ENCODE assay signal across 31 cellular contexts in genomic region chr6:157675859-157676640, GRCh38.
"Had no signal": no experiment of that assay in that cellular context is flagged by ENCODE, and none has a peak within 500 bp of the region (broad histone marks: within the 10 kb centered on the region; RNA-seq: fewer than 3 reads in every experiment).

No MANE protein-coding gene starts in this region.

- H3K4me3 ChIP-seq: colonic mucosa, gastrocnemius medialis, psoas muscle, smooth muscle cell, thyroid gland, upper lobe of left lung had no signal

- H3K9me3 ChIP-seq: colonic mucosa, gastrocnemius medialis, psoas muscle, thyroid gland, upper lobe of left lung had no signal

- FAIRE-seq: bronchial epithelial cell, endometrium, keratinocyte had no signal

- H3K4me1 ChIP-seq: colonic mucosa, gastrocnemius medialis, parathyroid adenoma, psoas muscle, thyroid gland, upper lobe of left lung had no signal

- H3K9ac ChIP-seq: parathyroid adenoma had no signal

- H2AFZ ChIP-seq: parathyroid adenoma had no signal

- H3K4me2 ChIP-seq: smooth muscle cell had no signal

- ATAC-seq: activated CD4-positive, CD25-positive, alpha-beta regulatory T cell treated with anti-CD3 and anti-CD28 coated beads, Interleukin-2, amount 50 U/mL, for 24 hours; gastrocnemius medialis; left cardiac atrium; left ventricle myocardium superior; psoas muscle; stimulated activated memory B cell treated with anti-CD40 and anti-IgM and Interleukin-4, amounts not matched to agents 10 μg/mL and 1 μg/mL and 100 μg/mL, for 72 hours; stimulated activated naive CD8-positive, alpha-beta T cell treated with anti-CD3 and anti-CD28 coated beads, Interleukin-15, amount 100 ng/mL, for 72 hours had no signal

- H3K27me3 ChIP-seq: colonic mucosa, gastrocnemius medialis, thyroid gland, upper lobe of left lung had no signal

- DNase-seq: activated CD4-positive, alpha-beta T cell treated with anti-CD3 and anti-CD28 coated beads for 48 hours; activated CD4-positive, alpha-beta T cell treated with anti-CD3 and anti-CD28 coated beads, Interleukin-2, amount 50 U/mL, for 48 hours; activated CD8-positive, alpha-beta memory T cell treated with anti-CD3 and anti-CD28 coated beads for 24 hours; activated effector memory CD4-positive, alpha-beta T cell treated with Interleukin-2 at 50 U/mL for 16 hours; activated naive CD4-positive, alpha-beta T cell treated with Interleukin-2 at 50 U/mL for 16 hours; anterior cingulate cortex; cerebellar nuclear complex; colonic mucosa; effector CD8-positive, alpha-beta T cell; gastrocnemius medialis; glutamatergic neuron; hippocampal formation; left cardiac atrium; left ventricle myocardium superior; naive B cell; occipital lobe; psoas muscle; stimulated activated CD4-positive, alpha-beta T cell treated with anti-CD3 and anti-CD28 coated beads, Interleukin-1b, Interleukin-23, amount 100 ng/mL, for 48 hours; stimulated activated CD4-positive, alpha-beta T cell treated with anti-CD3 and anti-CD28 coated beads, Interleukin-4, amount 100 ng/mL, for 4 hours; stimulated activated CD8-positive, alpha-beta memory T cell treated with anti-CD3 and anti-CD28 coated beads, Interleukin-4, amount 100 ng/mL, for 48 hours; stimulated activated naive CD8-positive, alpha-beta T cell treated with anti-CD3 and anti-CD28 coated beads, Interleukin-15, amount 100 ng/mL, for 72 hours; thyroid gland; upper lobe of left lung; WERI-Rb-1 had no signal

- H3K79me2 ChIP-seq: parathyroid adenoma had no signal

- H3K36me3 ChIP-seq: colonic mucosa, thyroid gland, WERI-Rb-1 had no signal

- H3K27ac ChIP-seq: colonic mucosa, gastrocnemius medialis, parathyroid adenoma, psoas muscle, thyroid gland, upper lobe of left lung, WERI-Rb-1 had no signal
